Comparison of ENCODE assay signal across 2 cellular contexts in the genomic region with DNA sequence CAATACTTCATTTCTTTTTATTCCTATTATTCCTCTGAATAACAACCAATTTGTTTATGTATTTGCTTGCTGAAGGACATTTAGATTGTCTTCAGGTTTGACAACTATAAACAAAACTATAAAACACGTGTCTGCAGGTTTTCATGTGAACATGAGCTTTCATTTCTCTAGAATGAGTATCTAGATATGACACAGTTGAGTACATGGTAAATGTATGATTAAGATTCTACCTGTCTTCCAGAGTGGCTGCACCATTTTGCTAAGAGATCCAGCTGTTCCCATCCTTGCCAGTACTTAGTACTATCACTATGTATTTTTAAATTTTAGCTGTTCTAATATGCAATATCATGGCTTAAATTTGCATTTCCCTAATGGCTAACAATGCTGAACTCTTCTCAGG.
TF ChIP-seq lines count a peak whose summit lies in the region.

No MANE protein-coding gene starts in this region.

TF ChIP-seq in A549, 52 proteins besides CTCF, POLR2A, EP300 and RAD21:
- no peak for TF ChIP-seq RARB (CRISPR knock-in tag; IDR thresholded peaks at IDR 0.05)
- no peak for TF ChIP-seq HEYL (CRISPR knock-in tag; IDR thresholded peaks at IDR 0.05)
- no peak for TF ChIP-seq HDAC2 (IDR thresholded peaks at IDR 0.05)
- TF ChIP-seq ZSCAN20 (CRISPR knock-in tag; IDR thresholded peaks at IDR 0.05) = no peak
- TF ChIP-seq, protein P1, sequence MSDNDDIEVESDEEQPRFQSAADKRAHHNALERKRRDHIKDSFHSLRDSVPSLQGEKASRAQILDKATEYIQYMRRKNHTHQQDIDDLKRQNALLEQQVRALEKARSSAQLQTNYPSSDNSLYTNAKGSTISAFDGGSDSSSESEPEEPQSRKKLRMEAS (IDR thresholded peaks at IDR 0.05) = no peak
- no peak for TF ChIP-seq GATA3 (IDR thresholded peaks at IDR 0.05; ENCODE audit: borderline replicate concordance)
- no peak for TF ChIP-seq BHLHE40 (IDR thresholded peaks at IDR 0.05; ENCODE audit: low read depth, low read length)
- no peak for TF ChIP-seq ZC3H11A (IDR thresholded peaks at IDR 0.05)
- TF ChIP-seq, protein P2, sequence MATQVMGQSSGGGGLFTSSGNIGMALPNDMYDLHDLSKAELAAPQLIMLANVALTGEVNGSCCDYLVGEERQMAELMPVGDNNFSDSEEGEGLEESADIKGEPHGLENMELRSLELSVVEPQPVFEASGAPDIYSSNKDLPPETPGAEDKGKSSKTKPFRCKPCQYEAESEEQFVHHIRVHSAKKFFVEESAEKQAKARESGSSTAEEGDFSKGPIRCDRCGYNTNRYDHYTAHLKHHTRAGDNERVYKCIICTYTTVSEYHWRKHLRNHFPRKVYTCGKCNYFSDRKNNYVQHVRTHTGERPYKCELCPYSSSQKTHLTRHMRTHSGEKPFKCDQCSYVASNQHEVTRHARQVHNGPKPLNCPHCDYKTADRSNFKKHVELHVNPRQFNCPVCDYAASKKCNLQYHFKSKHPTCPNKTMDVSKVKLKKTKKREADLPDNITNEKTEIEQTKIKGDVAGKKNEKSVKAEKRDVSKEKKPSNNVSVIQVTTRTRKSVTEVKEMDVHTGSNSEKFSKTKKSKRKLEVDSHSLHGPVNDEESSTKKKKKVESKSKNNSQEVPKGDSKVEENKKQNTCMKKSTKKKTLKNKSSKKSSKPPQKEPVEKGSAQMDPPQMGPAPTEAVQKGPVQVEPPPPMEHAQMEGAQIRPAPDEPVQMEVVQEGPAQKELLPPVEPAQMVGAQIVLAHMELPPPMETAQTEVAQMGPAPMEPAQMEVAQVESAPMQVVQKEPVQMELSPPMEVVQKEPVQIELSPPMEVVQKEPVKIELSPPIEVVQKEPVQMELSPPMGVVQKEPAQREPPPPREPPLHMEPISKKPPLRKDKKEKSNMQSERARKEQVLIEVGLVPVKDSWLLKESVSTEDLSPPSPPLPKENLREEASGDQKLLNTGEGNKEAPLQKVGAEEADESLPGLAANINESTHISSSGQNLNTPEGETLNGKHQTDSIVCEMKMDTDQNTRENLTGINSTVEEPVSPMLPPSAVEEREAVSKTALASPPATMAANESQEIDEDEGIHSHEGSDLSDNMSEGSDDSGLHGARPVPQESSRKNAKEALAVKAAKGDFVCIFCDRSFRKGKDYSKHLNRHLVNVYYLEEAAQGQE (IDR thresholded peaks at IDR 0.05) = no peak
- no peak for TF ChIP-seq SREBF2 (IDR thresholded peaks at IDR 0.05)
- TF ChIP-seq RNF2 (IDR thresholded peaks at IDR 0.05; ENCODE audit: borderline replicate concordance, low read depth) = no peak
- TF ChIP-seq FOSL2 (IDR thresholded peaks at IDR 0.05) = no peak
- TF ChIP-seq FOSL2 (CRISPR knock-in tag; IDR thresholded peaks at IDR 0.05) = no peak
- TF ChIP-seq FOXS1 (CRISPR knock-in tag; IDR thresholded peaks at IDR 0.05) = no peak
- TF ChIP-seq, protein P3, sequence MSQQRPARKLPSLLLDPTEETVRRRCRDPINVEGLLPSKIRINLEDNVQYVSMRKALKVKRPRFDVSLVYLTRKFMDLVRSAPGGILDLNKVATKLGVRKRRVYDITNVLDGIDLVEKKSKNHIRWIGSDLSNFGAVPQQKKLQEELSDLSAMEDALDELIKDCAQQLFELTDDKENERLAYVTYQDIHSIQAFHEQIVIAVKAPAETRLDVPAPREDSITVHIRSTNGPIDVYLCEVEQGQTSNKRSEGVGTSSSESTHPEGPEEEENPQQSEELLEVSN (IDR thresholded peaks at IDR 0.05; ENCODE audit: borderline replicate concordance, low read depth) = no peak
- TF ChIP-seq EHMT2 (IDR thresholded peaks at IDR 0.05; ENCODE audit: low read depth) = no peak
- no peak for TF ChIP-seq HOXB5 (CRISPR knock-in tag; IDR thresholded peaks at IDR 0.05)
- TF ChIP-seq KDM1A (IDR thresholded peaks at IDR 0.05; ENCODE audit: low read depth) = no peak
- no peak for TF ChIP-seq NR3C1 (IDR thresholded peaks at IDR 0.05)
- no peak for TF ChIP-seq CBX8 (IDR thresholded peaks at IDR 0.05)

TF ChIP-seq in GM12878, 131 proteins besides CTCF, POLR2A, EP300 and RAD21:
- TF ChIP-seq SREBF2 (IDR thresholded peaks at IDR 0.05; ENCODE audit: low read length) = no peak
